ENCODE assay signal across 16 cellular contexts in genomic region chr12:107519906-107520859, GRCh38.
DNase-seq lines count a peak whose midpoint lies in the region; ATAC-seq and TF ChIP-seq lines count a peak whose summit lies in the region.
"Had no signal": no experiment of that assay in that cellular context is flagged by ENCODE, and none has a peak within 500 bp of the region (broad histone marks: within the 10 kb centered on the region; RNA-seq: fewer than 3 reads in every experiment).

No MANE protein-coding gene starts in this region.

- H3K9me3 ChIP-seq in BE2C: no peaks in the 10 kb centered on the region
- H3K9me3 ChIP-seq in right cardiac atrium (ENCODE audit: control insufficient read depth, low read length): no peaks in the 10 kb centered on the region
- H3K9me3 ChIP-seq: suprapubic skin had no signal

- WGBS in right cardiac atrium: 83% methylated on average over 19 of the region's 19 CpGs

- H3K4me1 ChIP-seq in BE2C (peaks cover 9% of the 10 kb centered on the region; the same call in 1 of the 2 replicates), right cardiac atrium (ENCODE audit: control insufficient read depth, insufficient read depth, low read length) (no peaks in the 10 kb centered on the region)

- ATAC-seq in GM18909 (IDR thresholded peaks at IDR 0.05; ENCODE audit: poor library complexity, unreplicated experiment) (no peak), HG03097 (IDR thresholded peaks at IDR 0.05; ENCODE audit: low FRiP score, unreplicated experiment) (no peak), right cardiac atrium (no peak)
- ATAC-seq: activated CD8-positive, alpha-beta memory T cell treated with anti-CD3 and anti-CD28 coated beads, Interleukin-2, amount 10 ng/mL, durations not matched to agents 7 days and 5 days; heart right ventricle; Panc1 had no signal

- no peak for TF ChIP-seq CTCF in BE2C (IDR thresholded peaks at IDR 0.05; ENCODE audit: low read depth, low read length)

- peak; percentile 24 for DNase-seq in BE2C
- DNase-seq in DMS79 (lab: John Stamatoyannopoulos, UW): peak; percentile 48
- peak; percentile 7 for DNase-seq in NCI-H2107 (lab: John Stamatoyannopoulos, UW)
- peak; percentile 63 for DNase-seq in islet precursor cell
- DNase-seq in right cardiac atrium: no peak
- no peak for DNase-seq in stimulated activated CD4-positive, alpha-beta T cell treated with anti-CD3 and anti-CD28 coated beads, Interleukin-2, amount 100 ng/mL, for 48 hours
- DNase-seq: activated CD4-positive, alpha-beta T cell treated with anti-CD3 and anti-CD28 coated beads for 48 hours; activated CD8-positive, alpha-beta memory T cell treated with anti-CD3 and anti-CD28 coated beads, Interleukin-2, amount 10 ng/mL, durations not matched to agents 7 days and 5 days; dorsolateral prefrontal cortex; H9; heart right ventricle; KG1 had no signal

- H3K27me3 ChIP-seq in BE2C: no peaks in the 10 kb centered on the region; the same call in 1 of the 2 replicates
- H3K27me3 ChIP-seq in right cardiac atrium (ENCODE audit: control insufficient read depth, insufficient read depth): no peaks in the 10 kb centered on the region
- H3K27me3 ChIP-seq: heart right ventricle, suprapubic skin had no signal

- H3K4me3 ChIP-seq in BE2C (ENCODE audit: low read depth, low read length) (no peak overlapping the region), right cardiac atrium (ENCODE audit: low read length) (no peak overlapping the region)
- H3K4me3 ChIP-seq: dorsolateral prefrontal cortex, heart right ventricle, suprapubic skin had no signal

- H3K36me3 ChIP-seq in BE2C: no peaks in the 10 kb centered on the region
- H3K36me3 ChIP-seq: heart right ventricle, suprapubic skin had no signal

- no peak overlapping the region for H3K27ac ChIP-seq in right cardiac atrium (ENCODE audit: low read length)
- H3K27ac ChIP-seq: dorsolateral prefrontal cortex, heart right ventricle, suprapubic skin had no signal

- intact Hi-C loops in right cardiac atrium (cut with DNase I): no loop called here

Comparison
In these comparisons a context has a peak if more than half of its experiments do, and no peak if none do; other contexts are left out.
1. DNase-seq: peak in BE2C (single experiment), DMS79 (single experiment), NCI-H2107 (single experiment) and islet precursor cell (single experiment); none in right cardiac atrium (0 of 3) and stimulated activated CD4-positive, alpha-beta T cell treated with anti-CD3 and anti-CD28 coated beads, Interleukin-2, amount 100 ng/mL, for 48 hours (0 of 2).